Comparison of ENCODE assay signal across 8 cellular contexts in genomic region chr13:23980160-23980551, GRCh38.
DNase-seq lines count a peak whose midpoint lies in the region; ATAC-seq, FAIRE-seq and TF ChIP-seq lines count a peak whose summit lies in the region.

No MANE protein-coding gene starts in this region.

- H3K27me3 Mint-ChIP-seq in WTC11 (ENCODE audit: low read depth) (peaks cover 15% of the 10 kb centered on the region), immature natural killer cell (ENCODE audit: low read depth in 3 of 3) (peaks cover 16 to 24% (median 18%) of the 10 kb centered on the region in 3 donors)

- FAIRE-seq in small intestine (lab: Jason Lieb, UNC): no peak

- WGBS in mammary epithelial cell (ENCODE audit: low coverage, missing lambda C conversion rate): 3% methylated on average over 10 of the region's 28 CpGs
- 1 to 2% (median 1%) methylated on average over 27 to 28 of the region's 28 CpGs for WGBS in small intestine, 3 donors

- POLR2A ChIA-PET in HEK293T (lab: Yijun Ruan, JAX): no interaction called here
- POLR2A ChIA-PET in WTC11 (lab: Charles Lee): no interaction called here

- no peaks in the 10 kb centered on the region for H3K36me3 Mint-ChIP-seq in WTC11
- no peaks in the 10 kb centered on the region for H3K36me3 Mint-ChIP-seq in immature natural killer cell

- no peaks in the 10 kb centered on the region for H3K9me3 ChIP-seq in mammary epithelial cell (replicated peaks; ENCODE audit: insufficient read depth, low read length)
- no peaks in the 10 kb centered on the region for H3K9me3 ChIP-seq in small intestine (ENCODE audit: control insufficient read depth, low read depth)

- intact Hi-C loops in mammary epithelial cell (cut with micrococcal nuclease): no loop called here

- H3K4me3 Mint-ChIP-seq in WTC11 (peak overlapping the region; percentile 90), immature natural killer cell (peak overlapping the region; percentile 90 to 97 (median 94))

- dilution Hi-C loops in mammary epithelial cell (cut with HindIII; ENCODE audit: low sequenced_read_pairs): no loop called here

- TF ChIP-seq POLR2A in NB4 (IDR thresholded peaks at IDR 0.05; ENCODE audit: extremely low read depth, insufficient read length): no peak

- CTCF ChIA-PET in HEK293T (lab: Yijun Ruan, JAX) (no interaction called here), WTC11 (lab: Charles Lee) (interaction anchor here (0.7 to 2.6 kb wide), 3 partner anchors 20 to 379 kb away, joined by 3 to 13 read pairs (median 3); no protein-coding TSS in a partner anchor), mammary epithelial cell (lab: Charles Lee; ENCODE audit: low non-redundant PET) (no interaction called here)

- peak overlapping the region; percentile 96 for H3K4me2 ChIP-seq in mammary epithelial cell (ENCODE audit: insufficient read depth, low read depth, low read length)

- peak overlapping the region; percentile 46 for H3K4me3 ChIP-seq in GM12864 (ENCODE audit: low read depth, low read length)
- H3K4me3 ChIP-seq in NB4 (ENCODE audit: low read depth, low read length): peak overlapping the region; percentile 42
- H3K4me3 ChIP-seq in mammary epithelial cell (replicated peaks in 1 of 3; ENCODE audit: insufficient read depth in 1 of 3, low read depth in 2 of 3, low read length in 3 of 3): peak overlapping the region; percentile 29 to 49 (median 44)
- H3K4me3 ChIP-seq in small intestine (ENCODE audit: low read depth in 1 of 2, low read length in 2 of 2): peak overlapping the region in 1 of 2 donors; percentile 47

- peaks cover 11% of the 10 kb centered on the region for H3K4me1 Mint-ChIP-seq in WTC11
- H3K4me1 Mint-ChIP-seq in immature natural killer cell: peaks cover 14 to 25% of the 10 kb centered on the region in 2 donors

- H3K79me2 ChIP-seq in mammary epithelial cell (ENCODE audit: insufficient read depth, low read length): no peaks in the 10 kb centered on the region

- TF ChIP-seq CTCF in GM12864 (IDR thresholded peaks at IDR 0.05; ENCODE audit: low read depth, low read length, missing control alignments) (no peak), NB4 (IDR thresholded peaks at IDR 0.05; ENCODE audit: low read depth, low read length) (no peak), WTC11 (IDR thresholded peaks at IDR 0.05) (no peak), mammary epithelial cell (conservative IDR thresholded peaks at IDR 0.05 in 1 of 2, IDR thresholded peaks at IDR 0.05 in 1 of 2; ENCODE audit: extremely low read depth in 1 of 2, insufficient read depth in 1 of 2, low read depth in 1 of 2, low read length in 2 of 2) (no peak)

- peak overlapping the region; percentile 23 for H3K9ac ChIP-seq in mammary epithelial cell (ENCODE audit: insufficient read depth, low read length)

- H3K27ac ChIP-seq in mammary epithelial cell (ENCODE audit: insufficient read depth, low read depth, low read length) (no peak overlapping the region), small intestine (ENCODE audit: low read depth in 1 of 2, low read length in 1 of 2) (peak overlapping the region in 1 of 2 donors; percentile 59)

- H3K27ac Mint-ChIP-seq in WTC11 (no peak overlapping the region), immature natural killer cell (peak overlapping the region; percentile 76 to 97 (median 94))

- peak overlapping the region; percentile 84 for H2AFZ ChIP-seq in mammary epithelial cell (ENCODE audit: low read depth, low read length)

- no peaks in the 10 kb centered on the region for H4K20me1 ChIP-seq in mammary epithelial cell (ENCODE audit: insufficient read depth, low read length)

- H3K36me3 ChIP-seq in mammary epithelial cell (ENCODE audit: insufficient read depth, low read length) (no peaks in the 10 kb centered on the region), small intestine (ENCODE audit: control insufficient read depth in 2 of 2, insufficient read depth in 2 of 2, low read length in 2 of 2) (no peaks in the 10 kb centered on the region)

- no peak for DNase-seq in GM12864 (ENCODE audit: low read depth)
- DNase-seq in HEK293T (ENCODE audit: extremely low spot score): peak; percentile 76
- peak; percentile 87 for DNase-seq in NB4 (ENCODE audit: low read depth)
- peak; percentile 92 for DNase-seq in WTC11 (ENCODE audit: low spot score)
- peak; percentile 60 for DNase-seq in mammary epithelial cell
- DNase-seq in immature natural killer cell: peak; percentile 93 to 94 (median 94)
- peak; percentile 55 for DNase-seq in small intestine
- no peak for DNase-seq in NCI-H2171 (lab: John Stamatoyannopoulos, UW)

- ATAC-seq in WTC11: peak; percentile 76

- peaks cover 18% of the 10 kb centered on the region for H3K4me1 ChIP-seq in mammary epithelial cell (ENCODE audit: insufficient read depth, low read length)
- H3K4me1 ChIP-seq in small intestine (ENCODE audit: control insufficient read depth in 2 of 2, insufficient read depth in 1 of 2, low read depth in 1 of 2, low read length in 1 of 2): no peaks in the 10 kb centered on the region

- peaks cover 4% of the 10 kb centered on the region for H3K27me3 ChIP-seq in mammary epithelial cell (ENCODE audit: insufficient read depth, low read length)
- H3K27me3 ChIP-seq in small intestine (ENCODE audit: control insufficient read depth in 2 of 2, insufficient read depth in 2 of 2, low read length in 2 of 2): no peaks in the 10 kb centered on the region

- no peaks in the 10 kb centered on the region for H3K9me3 Mint-ChIP-seq in WTC11
- no peaks in the 10 kb centered on the region for H3K9me3 Mint-ChIP-seq in immature natural killer cell

- in situ Hi-C loops in mammary epithelial cell (cut with MboI; ENCODE audit: low sequenced_read_pairs in 2 of 2): no loop called here

- no TSS peak for BruUV-seq in mammary epithelial cell (replicated peaks; lab: Mats Ljungman, UMichigan)

TF ChIP-seq in HEK293T, 16 proteins besides CTCF, POLR2A, EP300 and RAD21:
- TF ChIP-seq ZNF384 (IDR thresholded peaks at IDR 0.05) (no peak), SP1 (IDR thresholded peaks at IDR 0.05) (no peak), NFRKB (IDR thresholded peaks at IDR 0.05) (no peak), LEF1 (IDR thresholded peaks at IDR 0.05; ENCODE audit: borderline replicate concordance) (no peak), TARDBP (IDR thresholded peaks at IDR 0.05) (no peak), CTBP1 (IDR thresholded peaks at IDR 0.05; ENCODE audit: borderline replicate concordance) (no peak), FOXA1 (IDR thresholded peaks at IDR 0.05) (no peak), BHLHE40 (IDR thresholded peaks at IDR 0.05; ENCODE audit: borderline replicate concordance) (no peak), FOXM1 (IDR thresholded peaks at IDR 0.05; ENCODE audit: borderline replicate concordance) (no peak), ARNT (IDR thresholded peaks at IDR 0.05) (no peak), HDGF (IDR thresholded peaks at IDR 0.05; ENCODE audit: borderline replicate concordance) (no peak), FOXK2 (IDR thresholded peaks at IDR 0.05) (no peak), SUZ12 (IDR thresholded peaks at IDR 0.05) (no peak), ELF4 (IDR thresholded peaks at IDR 0.05) (no peak), L3MBTL2 (conservative IDR thresholded peaks at IDR 0.05) (no peak)
- TF ChIP-seq, protein P1, sequence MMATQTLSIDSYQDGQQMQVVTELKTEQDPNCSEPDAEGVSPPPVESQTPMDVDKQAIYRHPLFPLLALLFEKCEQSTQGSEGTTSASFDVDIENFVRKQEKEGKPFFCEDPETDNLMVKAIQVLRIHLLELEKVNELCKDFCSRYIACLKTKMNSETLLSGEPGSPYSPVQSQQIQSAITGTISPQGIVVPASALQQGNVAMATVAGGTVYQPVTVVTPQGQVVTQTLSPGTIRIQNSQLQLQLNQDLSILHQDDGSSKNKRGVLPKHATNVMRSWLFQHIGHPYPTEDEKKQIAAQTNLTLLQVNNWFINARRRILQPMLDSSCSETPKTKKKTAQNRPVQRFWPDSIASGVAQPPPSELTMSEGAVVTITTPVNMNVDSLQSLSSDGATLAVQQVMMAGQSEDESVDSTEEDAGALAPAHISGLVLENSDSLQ (IDR thresholded peaks at IDR 0.05): no peak

TF ChIP-seq in WTC11, 78 proteins besides CTCF, POLR2A, EP300 and RAD21 (continues in another document):
- TF ChIP-seq CBFB (CRISPR knock-in tag; IDR thresholded peaks at IDR 0.05; ENCODE audit: low read depth) (no peak), GABPB1 (CRISPR knock-in tag; IDR thresholded peaks at IDR 0.05) (no peak), OVOL2 (CRISPR knock-in tag; IDR thresholded peaks at IDR 0.05; ENCODE audit: borderline replicate concordance) (no peak), GRHL2 (CRISPR knock-in tag; IDR thresholded peaks at IDR 0.05; ENCODE audit: insufficient replicate concordance, severe bottlenecking) (no peak), MXD4 (CRISPR knock-in tag; IDR thresholded peaks at IDR 0.05; ENCODE audit: borderline replicate concordance) (no peak), ARID4B (CRISPR knock-in tag; IDR thresholded peaks at IDR 0.05; ENCODE audit: borderline replicate concordance) (no peak)

Comparison
In these comparisons a context has a peak if more than half of its experiments do, and no peak if none do; other contexts are left out.
1. DNase-seq: peak in HEK293T (single experiment), NB4 (single experiment), WTC11 (single experiment), mammary epithelial cell (single experiment), immature natural killer cell (3 of 3) and small intestine (single experiment); none in GM12864 (single experiment) and NCI-H2171 (single experiment).